7 cellular contexts compared by ENCODE assay signal in genomic region chrX:135494453-135494852, GRCh38.
"Had no signal": no experiment of that assay in that cellular context is flagged by ENCODE, and none has a peak within 500 bp of the region (broad histone marks: within the 10 kb centered on the region; RNA-seq: fewer than 3 reads in every experiment).

No MANE protein-coding gene starts in this region.

- H3K4me3 ChIP-seq: GM23248, HAP-1, K562 had no signal

- ATAC-seq: K562 had no signal

- H2AFZ ChIP-seq: GM23248 had no signal

- FAIRE-seq: HTR-8/SVneo, K562 had no signal

- H3K9ac ChIP-seq: GM23248 had no signal

- H3K4me1 ChIP-seq: HAP-1 had no signal

- H3K27ac ChIP-seq: GM23248 had no signal

- H3K9me3 ChIP-seq: HAP-1 had no signal

- DNase-seq: GM23248, GOT3, H7, IMR-90 had no signal

- H3K36me3 ChIP-seq: HAP-1 had no signal
